Comparison of ENCODE assay signal across 21 cellular contexts in the genomic region with DNA sequence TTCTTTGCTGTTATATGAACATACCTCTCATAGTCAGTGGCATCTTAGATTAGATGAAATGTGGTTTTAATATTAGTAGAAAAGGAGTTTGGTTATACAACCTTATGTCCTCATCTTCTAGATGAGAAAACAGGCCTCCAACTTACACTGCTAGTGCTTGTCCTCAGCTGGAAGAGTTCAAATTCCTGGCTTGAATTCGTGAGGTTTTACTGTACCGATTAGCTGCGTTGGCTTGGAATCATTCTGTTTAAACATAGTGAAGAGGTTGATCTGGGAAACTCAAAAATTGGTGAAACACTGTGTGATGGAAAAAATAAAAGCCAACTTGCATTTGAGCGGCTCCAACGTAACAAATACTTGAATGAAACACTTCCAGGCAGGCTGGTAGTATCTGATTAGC.
"Had no signal": no experiment of that assay in that cellular context is flagged by ENCODE, and none has a peak within 500 bp of the region (broad histone marks: within the 10 kb centered on the region; RNA-seq: fewer than 3 reads in every experiment).

No MANE protein-coding gene starts in this region.

- H3K4me1 ChIP-seq: parathyroid adenoma, sigmoid colon, spleen had no signal

- H3K27ac ChIP-seq: parathyroid adenoma, spleen, thyroid gland, VCaP had no signal

- H3K36me3 ChIP-seq: ascending aorta, sigmoid colon, spleen, thyroid gland had no signal

- H3K36me3 Mint-ChIP-seq: naive thymus-derived CD8-positive, alpha-beta T cell; stimulated activated memory B cell treated with anti-CD40 and anti-IgM and Interleukin-4, amounts not matched to agents 10 μg/mL and 1 μg/mL and 100 μg/mL, for 72 hours had no signal

- H3K27me3 Mint-ChIP-seq: stimulated activated memory B cell treated with anti-CD40 and anti-IgM and Interleukin-4, amounts not matched to agents 10 μg/mL and 1 μg/mL and 100 μg/mL, for 72 hours had no signal

- H3K4me3 ChIP-seq: ascending aorta, sigmoid colon, spleen, thyroid gland had no signal

- H3K4me1 Mint-ChIP-seq: naive thymus-derived CD8-positive, alpha-beta T cell; stimulated activated memory B cell treated with anti-CD40 and anti-IgM and Interleukin-4, amounts not matched to agents 10 μg/mL and 1 μg/mL and 100 μg/mL, for 72 hours had no signal

- H3K9ac ChIP-seq: parathyroid adenoma had no signal

- H3K27me3 ChIP-seq: ascending aorta, sigmoid colon, spleen, thyroid gland had no signal

- H3K9me3 ChIP-seq: ascending aorta, sigmoid colon, spleen, thyroid gland had no signal

- H3K9me3 Mint-ChIP-seq: activated T-cell treated with anti-CD3 and anti-CD28 coated beads, Interleukin-2, amount 50 U/mL, for 72 hours; naive thymus-derived CD8-positive, alpha-beta T cell; stimulated activated memory B cell treated with anti-CD40 and anti-IgM and Interleukin-4, amounts not matched to agents 10 μg/mL and 1 μg/mL and 100 μg/mL, for 72 hours had no signal

- H2AFZ ChIP-seq: parathyroid adenoma had no signal

- DNase-seq: activated CD4-positive, alpha-beta T cell treated with anti-CD3 and anti-CD28 coated beads, Interleukin-2, amount 50 U/mL, for 1 hour; activated CD4-positive, CD25-positive, alpha-beta regulatory T cell treated with anti-CD3 and anti-CD28 coated beads, Interleukin-2, amount 50 U/mL, for 72 hours; activated CD8-positive, alpha-beta memory T cell treated with anti-CD3 and anti-CD28 coated beads for 24 hours; activated CD8-positive, alpha-beta memory T cell treated with anti-CD3 and anti-CD28 coated beads, Interleukin-2, amount 50 U/mL, for 48 hours; activated effector memory CD4-positive, alpha-beta T cell treated with anti-CD3 and anti-CD28 coated beads, Interleukin-2, amount 50 U/mL, for 16 hours; activated naive CD4-positive, alpha-beta T cell treated with anti-CD3 and anti-CD28 coated beads, Interleukin-2, amount 50 U/mL, for 16 hours; activated T-cell treated with anti-CD3 and anti-CD28 coated beads, Interleukin-2, amount 50 U/mL, for 72 hours; effector CD4-positive, alpha-beta T cell; foreskin melanocyte; glutamatergic neuron; kidney; naive thymus-derived CD8-positive, alpha-beta T cell; sigmoid colon; spleen; stimulated activated CD4-positive, alpha-beta T cell treated with anti-CD3 and anti-CD28 coated beads, Interleukin-4, amount 100 ng/mL, for 4 hours; T-helper 17 cell had no signal

- H3K79me2 ChIP-seq: parathyroid adenoma had no signal

- H3K27ac Mint-ChIP-seq: activated T-cell treated with anti-CD3 and anti-CD28 coated beads, Interleukin-2, amount 50 U/mL, for 72 hours; naive thymus-derived CD8-positive, alpha-beta T cell; stimulated activated memory B cell treated with anti-CD40 and anti-IgM and Interleukin-4, amounts not matched to agents 10 μg/mL and 1 μg/mL and 100 μg/mL, for 72 hours; T-helper 17 cell had no signal

- H3K4me3 Mint-ChIP-seq: activated T-cell treated with anti-CD3 and anti-CD28 coated beads, Interleukin-2, amount 50 U/mL, for 72 hours; naive thymus-derived CD8-positive, alpha-beta T cell; stimulated activated memory B cell treated with anti-CD40 and anti-IgM and Interleukin-4, amounts not matched to agents 10 μg/mL and 1 μg/mL and 100 μg/mL, for 72 hours; T-helper 17 cell had no signal
